ENCODE assay signal across 19 cellular contexts in genomic region chr7:13524076-13524475, GRCh38.
"Had no signal": no experiment of that assay in that cellular context is flagged by ENCODE, and none has a peak within 500 bp of the region (broad histone marks: within the 10 kb centered on the region; RNA-seq: fewer than 3 reads in every experiment).

No MANE protein-coding gene starts in this region.

- H3K36me3 ChIP-seq: adrenal gland, left ventricle myocardium inferior, suprapubic skin, transverse colon, vagina had no signal

- DNase-seq: activated CD4-positive, alpha-beta T cell treated with anti-CD3 and anti-CD28 coated beads, Interleukin-2, amount 50 U/mL, for 4 hours; activated gamma-delta T cell; activated T-cell treated with anti-CD3 and anti-CD28 coated beads, Interleukin-2, amount 50 U/mL, for 72 hours; adrenal gland; dorsolateral prefrontal cortex; kidney; left ventricle myocardium inferior; nephron progenitor cell; nucleus accumbens; right cardiac atrium; stimulated activated CD4-positive, alpha-beta T cell treated with anti-CD3 and anti-CD28 coated beads, Interleukin-4, amount 100 ng/mL, for 1 hour; stimulated activated naive CD8-positive, alpha-beta T cell treated with anti-CD3 and anti-CD28 coated beads, Interleukin-15, amount 100 ng/mL, for 72 hours; T-helper 2 cell; transverse colon had no signal

- ATAC-seq: activated T-cell treated with anti-CD3 and anti-CD28 coated beads, Interleukin-2, amount 50 U/mL, for 72 hours; right cardiac atrium; stimulated activated naive CD8-positive, alpha-beta T cell treated with anti-CD3 and anti-CD28 coated beads, Interleukin-15, amount 100 ng/mL, for 72 hours had no signal

- H3K27ac ChIP-seq: adrenal gland, dorsolateral prefrontal cortex, left ventricle myocardium inferior, suprapubic skin, transverse colon, vagina had no signal

- H3K9me3 ChIP-seq: adrenal gland, left ventricle myocardium inferior, suprapubic skin, transverse colon, vagina had no signal

- FAIRE-seq: astrocyte, frontal cortex, kidney had no signal

- H3K4me1 ChIP-seq: adrenal gland, left ventricle myocardium inferior, transverse colon, vagina had no signal

- H3K4me3 ChIP-seq: adrenal gland, dorsolateral prefrontal cortex, left ventricle myocardium inferior, smooth muscle cell, suprapubic skin, transverse colon, vagina had no signal

- H3K27me3 ChIP-seq: adrenal gland, dorsolateral prefrontal cortex, suprapubic skin, transverse colon, vagina had no signal
